In the genomic region with DNA sequence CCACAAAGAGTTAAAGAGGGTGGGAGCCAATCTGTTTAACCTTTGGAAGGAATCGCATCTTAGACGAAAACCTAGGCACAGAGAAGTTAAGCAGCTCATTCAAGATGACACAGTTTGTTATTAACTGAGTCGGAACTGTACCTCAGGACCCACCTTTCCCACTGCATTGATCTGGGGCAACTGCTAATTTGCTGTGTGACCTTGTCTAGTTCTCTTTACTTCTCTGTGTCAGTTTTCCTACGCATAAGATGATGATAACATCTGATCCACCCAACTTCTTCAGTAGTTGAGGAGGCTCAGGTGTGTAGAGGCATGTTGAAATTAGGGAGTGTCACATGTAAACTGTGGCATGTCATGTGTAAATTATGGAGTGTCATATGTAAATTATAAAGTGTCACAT, we compare ENCODE assay signal across 20 cellular contexts.
DNase-seq lines count a peak whose midpoint lies in the region; ATAC-seq and TF ChIP-seq lines count a peak whose summit lies in the region.
"Had no signal": no experiment of that assay in that cellular context is flagged by ENCODE, and none has a peak within 500 bp of the region (broad histone marks: within the 10 kb centered on the region; RNA-seq: fewer than 3 reads in every experiment).

No MANE protein-coding gene starts in this region.

- DNase-seq in activated naive CD4-positive, alpha-beta T cell treated with anti-CD3 and anti-CD28 coated beads, Interleukin-2, amount 10 ng/mL, durations not matched to agents 7 days and 5 days, result no peak
- no peak for DNase-seq in activated naive CD4-positive, alpha-beta T cell treated with anti-CD3 and anti-CD28 coated beads, Interleukin-2, amount 50 U/mL, for 16 hours
- no peak for DNase-seq in esophagus muscularis mucosa (ENCODE audit: extremely low spot score)
- no peak for DNase-seq in trophoblast cell
- no peak for DNase-seq in upper lobe of right lung
- no peak for DNase-seq in NCI-H1930 (lab: John Stamatoyannopoulos, UW)
- DNase-seq: 8988T; activated CD4-positive, alpha-beta memory T cell treated with anti-CD3 and anti-CD28 coated beads for 36 hours; activated naive CD8-positive, alpha-beta T cell treated with anti-CD3 and anti-CD28 coated beads, Interleukin-2, amount 10 ng/mL, durations not matched to agents 7 days and 5 days; activated T-cell treated with anti-CD3 and anti-CD28 coated beads, Interleukin-2, amount 50 U/mL, for 4 hours; CD8-positive, alpha-beta T cell; EL; naive thymus-derived CD4-positive, alpha-beta T cell; NCI-H1048 had no signal

- H3K27me3 Mint-ChIP-seq in activated naive CD4-positive, alpha-beta T cell treated with anti-CD3 and anti-CD28 coated beads, Interleukin-2, amount 10 ng/mL, durations not matched to agents 7 days and 5 days, result no peaks in the 10 kb centered on the region
- H3K27me3 Mint-ChIP-seq: activated CD4-positive, alpha-beta memory T cell treated with anti-CD3 and anti-CD28 coated beads for 36 hours; activated naive CD8-positive, alpha-beta T cell treated with anti-CD3 and anti-CD28 coated beads, Interleukin-2, amount 10 ng/mL, durations not matched to agents 7 days and 5 days; central memory CD8-positive, alpha-beta T cell; naive thymus-derived CD4-positive, alpha-beta T cell had no signal

- no peaks in the 10 kb centered on the region for H3K36me3 Mint-ChIP-seq in activated naive CD4-positive, alpha-beta T cell treated with anti-CD3 and anti-CD28 coated beads, Interleukin-2, amount 10 ng/mL, durations not matched to agents 7 days and 5 days
- H3K36me3 Mint-ChIP-seq: activated CD4-positive, alpha-beta memory T cell treated with anti-CD3 and anti-CD28 coated beads for 36 hours; CD8-positive, alpha-beta T cell had no signal

- H3K4me3 ChIP-seq in esophagus muscularis mucosa (no peak overlapping the region), trophoblast cell (ENCODE audit: low read depth, low read length) (no peak overlapping the region), upper lobe of right lung (no peak overlapping the region)

- H4K12ac ChIP-seq in trophoblast cell (ENCODE audit: low read depth, low read length), result no peak overlapping the region

- CTCF ChIA-PET in activated naive CD4-positive, alpha-beta T cell treated with anti-CD3 and anti-CD28 coated beads, Interleukin-2, amount 10 ng/mL, durations not matched to agents 7 days and 5 days (lab: Charles Lee), result no interaction called here

- no peaks in the 10 kb centered on the region for H3K36me3 ChIP-seq in esophagus muscularis mucosa
- H3K36me3 ChIP-seq in trophoblast cell (ENCODE audit: control insufficient read depth in 1 of 2, insufficient read depth in 2 of 2, low read length in 2 of 2), result peaks cover 0 to 3% of the 10 kb centered on the region in 2 experiments
- no peaks in the 10 kb centered on the region for H3K36me3 ChIP-seq in upper lobe of right lung

- H3K9me3 Mint-ChIP-seq in activated naive CD4-positive, alpha-beta T cell treated with anti-CD3 and anti-CD28 coated beads, Interleukin-2, amount 10 ng/mL, durations not matched to agents 7 days and 5 days, result peaks cover 5% of the 10 kb centered on the region
- H3K9me3 Mint-ChIP-seq: activated T-cell treated with anti-CD3 and anti-CD28 coated beads, Interleukin-2, amount 50 U/mL, for 4 hours; central memory CD8-positive, alpha-beta T cell had no signal

- peaks cover 22 to 41% (median 33%) of the 10 kb centered on the region in 4 donors for H3K4me1 ChIP-seq in esophagus muscularis mucosa
- peaks cover 35 to 39% of the 10 kb centered on the region in 2 experiments for H3K4me1 ChIP-seq in trophoblast cell (ENCODE audit: control insufficient read depth in 1 of 2, insufficient read depth in 2 of 2, low read length in 2 of 2)
- peaks cover 39% of the 10 kb centered on the region for H3K4me1 ChIP-seq in upper lobe of right lung

- H2BK120ac ChIP-seq in trophoblast cell (ENCODE audit: insufficient read depth, low read length, poor library complexity), result peak overlapping the region; percentile 54

- ATAC-seq in upper lobe of right lung, result no peak
- ATAC-seq in HG03520 (IDR thresholded peaks at IDR 0.05; ENCODE audit: unreplicated experiment), result no peak
- no peak for ATAC-seq in HG02623 (IDR thresholded peaks at IDR 0.05; ENCODE audit: unreplicated experiment)
- ATAC-seq: activated T-cell treated with anti-CD3 and anti-CD28 coated beads, Interleukin-2, amount 50 U/mL, for 4 hours; CD8-positive, alpha-beta T cell; naive thymus-derived CD4-positive, alpha-beta T cell had no signal

- no peaks in the 10 kb centered on the region for H3K27me3 ChIP-seq in esophagus muscularis mucosa
- no peaks in the 10 kb centered on the region for H3K27me3 ChIP-seq in trophoblast cell (ENCODE audit: insufficient read depth, low read length)
- no peaks in the 10 kb centered on the region for H3K27me3 ChIP-seq in upper lobe of right lung

- no peak overlapping the region for H3K23ac ChIP-seq in trophoblast cell (ENCODE audit: low read length)

- H4K91ac ChIP-seq in trophoblast cell (ENCODE audit: low read depth, low read length), result peak overlapping the region; percentile 74

- H3K27ac Mint-ChIP-seq in activated naive CD4-positive, alpha-beta T cell treated with anti-CD3 and anti-CD28 coated beads, Interleukin-2, amount 10 ng/mL, durations not matched to agents 7 days and 5 days, result peak overlapping the region; percentile 78
- H3K27ac Mint-ChIP-seq: activated CD4-positive, alpha-beta memory T cell treated with anti-CD3 and anti-CD28 coated beads for 36 hours had no signal

- intact Hi-C loops in esophagus muscularis mucosa (cut with DNase I), result no loop called here
- intact Hi-C loops in upper lobe of right lung (cut with DNase I), result no loop called here

- H3K4me3 Mint-ChIP-seq in activated naive CD4-positive, alpha-beta T cell treated with anti-CD3 and anti-CD28 coated beads, Interleukin-2, amount 10 ng/mL, durations not matched to agents 7 days and 5 days, result no peak overlapping the region
- H3K4me3 Mint-ChIP-seq: activated CD4-positive, alpha-beta memory T cell treated with anti-CD3 and anti-CD28 coated beads for 36 hours; activated T-cell treated with anti-CD3 and anti-CD28 coated beads, Interleukin-2, amount 50 U/mL, for 4 hours; central memory CD8-positive, alpha-beta T cell; endodermal cell had no signal

- peak overlapping the region; percentile 47 for H2BK12ac ChIP-seq in trophoblast cell (ENCODE audit: low read length)

- no peak for TF ChIP-seq POLR2A in esophagus muscularis mucosa (IDR thresholded peaks at IDR 0.05; ENCODE audit: low read depth)

- H3K14ac ChIP-seq in trophoblast cell (ENCODE audit: low read length), result peak overlapping the region; percentile 81

- no peak overlapping the region for H3K4ac ChIP-seq in trophoblast cell (ENCODE audit: low read depth, low read length)

- TF ChIP-seq EP300 in esophagus muscularis mucosa (IDR thresholded peaks at IDR 0.05), result no peak

- no peak overlapping the region for H2AFZ ChIP-seq in trophoblast cell (ENCODE audit: insufficient read depth, low read length, poor library complexity)

- peak overlapping the region; percentile 10 for H2BK5ac ChIP-seq in trophoblast cell (ENCODE audit: low read depth, low read length, poor library complexity)

- H3K18ac ChIP-seq in trophoblast cell (ENCODE audit: low read length), result no peak overlapping the region

- H3K4me1 Mint-ChIP-seq in activated naive CD4-positive, alpha-beta T cell treated with anti-CD3 and anti-CD28 coated beads, Interleukin-2, amount 10 ng/mL, durations not matched to agents 7 days and 5 days, result peaks cover 15% of the 10 kb centered on the region
- H3K4me1 Mint-ChIP-seq: central memory CD8-positive, alpha-beta T cell had no signal

- peaks cover 6% of the 10 kb centered on the region for H3K79me2 ChIP-seq in trophoblast cell (ENCODE audit: control insufficient read depth, insufficient read depth, low read length, poor library complexity)

- H2AK5ac ChIP-seq in trophoblast cell (ENCODE audit: low read length), result peak overlapping the region; percentile 96

- TF ChIP-seq CTCF in esophagus muscularis mucosa (IDR thresholded peaks at IDR 0.05) (no peak), upper lobe of right lung (IDR thresholded peaks at IDR 0.05) (no peak)

- peak overlapping the region; percentile 85 for H4K8ac ChIP-seq in trophoblast cell (ENCODE audit: low read depth, low read length)

- peaks cover 45% of the 10 kb centered on the region for H3K79me1 ChIP-seq in trophoblast cell (ENCODE audit: low read length)

- H3K27ac ChIP-seq in esophagus muscularis mucosa (replicated peaks in 1 of 4) (peak overlapping the region; percentile 66 to 77 (median 72)), trophoblast cell (ENCODE audit: low read depth, low read length) (peak overlapping the region; percentile 1), upper lobe of right lung (peak overlapping the region; percentile 77)
- H3K27ac ChIP-seq: HL-60, KMS-11 had no signal

- WGBS in esophagus muscularis mucosa, result 93% methylated on average over 4 of the region's 4 CpGs
- WGBS in trophoblast cell (ENCODE audit: extremely low coverage, insufficient coverage, insufficient read length), result no CpG with 5 or more reads among the region's 4 CpGs

- no peak overlapping the region for H3K4me2 ChIP-seq in trophoblast cell (ENCODE audit: low read length)
- H3K4me2 ChIP-seq: KMS-11 had no signal

- no peak overlapping the region for H3K9ac ChIP-seq in trophoblast cell (ENCODE audit: low read length)
- H3K9ac ChIP-seq: KMS-11 had no signal

- no peaks in the 10 kb centered on the region for H3K9me3 ChIP-seq in esophagus muscularis mucosa
- peaks cover 4% of the 10 kb centered on the region for H3K9me3 ChIP-seq in trophoblast cell (ENCODE audit: insufficient read depth, low read depth, low read length)
- H3K9me3 ChIP-seq in upper lobe of right lung, result no peaks in the 10 kb centered on the region

Comparison
In these comparisons a context has a peak if more than half of its experiments do, and no peak if none do; other contexts are left out.
1. H3K27ac ChIP-seq: peak in every context shown above with its lines; median percentile 77 in upper lobe of right lung; 72 in esophagus muscularis mucosa; 1 in trophoblast cell.